9 cellular contexts compared by ENCODE assay signal in genomic region chr10:104127411-104127810, GRCh38. TPM values are rescaled to one million over a fixed set of nuclear protein-coding genes. Genes with fewer than 3 reads are reported as not detected.
DNase-seq lines count a peak whose midpoint lies in the region; ATAC-seq, FAIRE-seq and TF ChIP-seq lines count a peak whose summit lies in the region.
"Had no signal": no experiment of that assay in that cellular context is flagged by ENCODE, and none has a peak within 500 bp of the region (broad histone marks: within the 10 kb centered on the region; RNA-seq: fewer than 3 reads in every experiment).

No MANE protein-coding gene starts in this region.

- DNase-seq in AML-193 (lab: John Stamatoyannopoulos, UW) (peak; percentile 3 to 33), GM12891 (ENCODE audit: insufficient read length, low spot score) (no peak), RPMI7951 (ENCODE audit: low read depth) (peak; percentile 22), hepatocyte (ENCODE audit: low spot score) (no peak), NCI-H524 treated with DMSO at 0.1 percent for 48 hours (lab: John Stamatoyannopoulos, UW) (no peak), GOT3 (lab: John Stamatoyannopoulos, UW) (no peak), psoas muscle (no peak)

- H3K9me3 ChIP-seq in hepatocyte (ENCODE audit: low read depth) (no peaks in the 10 kb centered on the region), psoas muscle (no peaks in the 10 kb centered on the region)

- H4K20me1 ChIP-seq in hepatocyte (ENCODE audit: insufficient read depth, poor library complexity, severe bottlenecking), result no peaks in the 10 kb centered on the region

- FAIRE-seq in GM12891 (lab: Jason Lieb, UNC), result peak; percentile 76

- H3K4me2 ChIP-seq in hepatocyte, result no peak overlapping the region

- H3K27me3 ChIP-seq in hepatocyte (no peaks in the 10 kb centered on the region), psoas muscle (ENCODE audit: insufficient read depth in 3 of 3, low read length in 2 of 3) (no peaks in the 10 kb centered on the region)

- no peak overlapping the region for H2AFZ ChIP-seq in hepatocyte

- H3K36me3 ChIP-seq in hepatocyte (replicated peaks; ENCODE audit: insufficient read depth, low read depth) (no peaks in the 10 kb centered on the region), psoas muscle (ENCODE audit: insufficient read depth in 1 of 2, low read depth in 1 of 2) (peaks cover 0 to 14% of the 10 kb centered on the region in 2 donors)

- H3K4me3 ChIP-seq in hepatocyte, result no peak overlapping the region
- no peak overlapping the region for H3K4me3 ChIP-seq in psoas muscle

- TF ChIP-seq POLR2A in GM12891 (IDR thresholded peaks at IDR 0.05; ENCODE audit: low read depth, low read length), result no peak

- H3K9me2 ChIP-seq in hepatocyte (replicated peaks; ENCODE audit: insufficient read depth), result no peaks in the 10 kb centered on the region

- H3K27ac ChIP-seq in hepatocyte, result no peak overlapping the region
- H3K27ac ChIP-seq in psoas muscle, result no peak overlapping the region

- H3K79me2 ChIP-seq in hepatocyte, result no peaks in the 10 kb centered on the region

- intact Hi-C loops in psoas muscle (cut with DNase I), result loop anchor here (10.0 kb wide), 2 partner anchors 127 to 243 kb away; partner anchors contain the start of gene GSTO1 (in 1 of the 2)

- H3K4me1 ChIP-seq in hepatocyte (ENCODE audit: insufficient read depth) (no peaks in the 10 kb centered on the region), psoas muscle (peaks cover 5% of the 10 kb centered on the region)

- 83% methylated on average over 2 of the region's 2 CpGs for WGBS in hepatocyte (ENCODE audit: low lambda C conversion rate, missing lambda C conversion rate)
- 63 to 69% (median 66%) methylated on average over 2 of the region's 2 CpGs for WGBS in psoas muscle, 3 donors

- no peak for ATAC-seq in GM19035 (IDR thresholded peaks at IDR 0.05; ENCODE audit: unreplicated experiment)
- no peak for ATAC-seq in psoas muscle

- TF ChIP-seq CTCF in hepatocyte (IDR thresholded peaks at IDR 0.05; ENCODE audit: poor library complexity) (peak; percentile 8), psoas muscle (IDR thresholded peaks at IDR 0.05) (no peak)

TF ChIP-seq in GM12891, 5 proteins besides CTCF, POLR2A, EP300 and RAD21:
- TF ChIP-seq TAF1 (IDR thresholded peaks at IDR 0.05; ENCODE audit: low read depth, low read length) (no peak), SPI1 (IDR thresholded peaks at IDR 0.05; ENCODE audit: low read depth, low read length) (no peak)

RNA-seq across cellular contexts. Expression of gene SFR1, which starts 5.4 kb away (rescaled TPM):
- 8.3 TPM for polyA plus RNA-seq in GM12891 (2012; ENCODE audit: low read depth, missing spikeins)
- 12.0 and 13.3 TPM in 2 replicates for total RNA-seq in RPMI7951 (2014; rRNA removed; shearing (Covaris generic))
- total RNA-seq in hepatocyte, result 7.1 and 7.3 TPM in 2 replicates
- 6.0 and 7.1 TPM in 2 replicates for polyA plus RNA-seq in hepatocyte
- total RNA-seq in psoas muscle, result 1 to 10 TPM; 3.5 to 5.6 (median 3.9) TPM
- polyA plus RNA-seq in psoas muscle, result 1 to 10 TPM; 4.1 to 9.6 (median 5.5) TPM

RNA-seq across cellular contexts. Expression of gene COL17A1, which starts 41.7 kb away (rescaled TPM):
- not detected for polyA plus RNA-seq in GM12891 (2012; ENCODE audit: low read depth, missing spikeins)
- total RNA-seq in RPMI7951 (2014; rRNA removed; shearing (Covaris generic)), result 2.0 and 2.6 TPM in 2 replicates
- total RNA-seq in hepatocyte, result 5.7 and 7.5 TPM in 2 replicates
- polyA plus RNA-seq in hepatocyte, result 2.1 and 3.3 TPM in 2 replicates
- total RNA-seq in psoas muscle, result under 1 TPM in 1 of 4 donors, not detected in 3; 0.10 TPM
- under 1 TPM; 0.01 to 0.18 (median 0.01) TPM for polyA plus RNA-seq in psoas muscle
- total RNA-seq: mononuclear cell had no signal

Comparison
In these comparisons a context has a peak if more than half of its experiments do, and no peak if none do; other contexts are left out.
1. DNase-seq: peak in AML-193 (2 of 2) and RPMI7951 (single experiment); none in GM12891 (single experiment), hepatocyte (single experiment), NCI-H524 treated with DMSO at 0.1 percent for 48 hours (single experiment), GOT3 (single experiment) and psoas muscle (0 of 2).